In the genomic region with DNA sequence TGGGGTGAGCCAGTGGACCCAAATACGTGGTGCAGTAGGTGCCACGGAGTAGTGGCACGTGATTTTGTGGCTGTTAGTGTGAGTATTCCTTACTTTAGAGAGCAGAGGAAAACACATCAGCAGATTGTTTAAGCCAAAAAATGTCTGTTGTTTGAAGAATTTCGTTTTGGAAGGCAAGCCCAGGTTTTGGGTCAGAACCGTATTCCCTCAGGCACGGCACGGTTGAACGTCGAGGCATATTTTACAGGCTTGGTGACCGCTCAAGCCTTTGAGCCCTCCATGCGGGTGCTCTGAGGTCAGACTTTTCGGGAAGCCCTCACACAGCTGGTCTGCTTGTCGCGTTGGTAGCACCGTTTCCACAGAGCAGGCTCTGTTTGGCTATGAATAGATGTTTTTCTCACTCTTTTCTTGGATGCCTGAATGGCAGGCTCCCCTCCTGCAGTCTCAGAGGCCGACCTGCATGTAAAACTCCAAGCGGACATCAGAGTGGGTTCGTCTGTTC, we compare ENCODE assay signal across 10 cellular contexts. TPM values are rescaled to one million over a fixed set of nuclear protein-coding genes. Genes with fewer than 3 reads are reported as not detected.
DNase-seq lines count a peak whose midpoint lies in the region; ATAC-seq and TF ChIP-seq lines count a peak whose summit lies in the region.
"Had no signal": no experiment of that assay in that cellular context is flagged by ENCODE, and none has a peak within 500 bp of the region (broad histone marks: within the 10 kb centered on the region; RNA-seq: fewer than 3 reads in every experiment).

No MANE protein-coding gene starts in this region.

- H3K27ac Mint-ChIP-seq in osteocyte (ENCODE audit: unreplicated experiment), result peak overlapping the region; percentile 99

- no peaks in the 10 kb centered on the region for H3K9me3 Mint-ChIP-seq in osteocyte (ENCODE audit: unreplicated experiment)

- H3K9me3 ChIP-seq in SJCRH30 (replicated peaks) (no peaks in the 10 kb centered on the region), fibroblast of lung (ENCODE audit: control insufficient read depth, insufficient read depth, low read depth, low read length) (no peaks in the 10 kb centered on the region)

- H3K27ac ChIP-seq in SJCRH30 (peak overlapping the region; percentile 57), fibroblast of lung (ENCODE audit: insufficient read depth, low read length) (peak overlapping the region; percentile 94)

- no peaks in the 10 kb centered on the region for H3K27me3 ChIP-seq in SJCRH30
- H3K27me3 ChIP-seq in fibroblast of lung (ENCODE audit: control insufficient read depth, insufficient read depth, low read length), result no peaks in the 10 kb centered on the region

- H3K36me3 ChIP-seq in SJCRH30, result peaks cover 13% of the 10 kb centered on the region
- H3K36me3 ChIP-seq in fibroblast of lung (ENCODE audit: control insufficient read depth, insufficient read depth, low read length), result peaks cover 3% of the 10 kb centered on the region

- peaks cover 6% of the 10 kb centered on the region for H3K36me3 Mint-ChIP-seq in osteocyte (ENCODE audit: unreplicated experiment)

- H3K4me1 ChIP-seq in SJCRH30 (peaks cover 29% of the 10 kb centered on the region), fibroblast of lung (ENCODE audit: control insufficient read depth, extremely low read depth, insufficient read depth, low read length) (peaks cover 58% of the 10 kb centered on the region)

- peak overlapping the region; percentile 64 for H3K4me3 Mint-ChIP-seq in osteocyte (ENCODE audit: unreplicated experiment)

- H3K27me3 Mint-ChIP-seq in osteocyte (ENCODE audit: unreplicated experiment), result no peaks in the 10 kb centered on the region

- peak overlapping the region; percentile 51 for H3K9ac ChIP-seq in fibroblast of lung (ENCODE audit: insufficient read depth, low read length)

- peaks cover 84% of the 10 kb centered on the region for H3K79me2 ChIP-seq in fibroblast of lung (ENCODE audit: control insufficient read depth, insufficient read depth, low read length)

- peak; percentile 84 for DNase-seq in Ammon's horn (ENCODE audit: low spot score)
- DNase-seq in SJCRH30, result peak in 1 of 2 experiments; percentile 26
- peak; percentile 55 to 83 for DNase-seq in fibroblast of lung (ENCODE audit: low read depth in 2 of 2)
- DNase-seq in osteocyte (ENCODE audit: extremely low spot score, unreplicated experiment), result no peak
- no peak for DNase-seq in stimulated activated CD4-positive, alpha-beta T cell treated with anti-CD3 and anti-CD28 coated beads, Interleukin-12 subunit alpha, Interleukin-12 subunit beta, amount 100 ng/mL, for 4 hours
- no peak for DNase-seq in GM19238 (ENCODE audit: insufficient read length, low spot score)
- DNase-seq: activated CD4-positive, alpha-beta T cell treated with anti-CD3 and anti-CD28 coated beads for 1 hour had no signal

- H3K4me1 Mint-ChIP-seq in osteocyte (ENCODE audit: unreplicated experiment), result peaks cover 89% of the 10 kb centered on the region

- H4K20me1 ChIP-seq in fibroblast of lung (ENCODE audit: control insufficient read depth, extremely low read depth, insufficient read depth, low read length), result no peaks in the 10 kb centered on the region

- H3K4me3 ChIP-seq in SJCRH30 (no peak overlapping the region), fibroblast of lung (replicated peaks in 1 of 4; ENCODE audit: control extremely low read depth in 1 of 4, insufficient read depth in 1 of 4, low read depth in 3 of 4, low read length in 4 of 4) (no peak overlapping the region)

- no peak overlapping the region for H2AFZ ChIP-seq in fibroblast of lung (ENCODE audit: low read length)

- TF ChIP-seq CTCF in fibroblast of lung (conservative IDR thresholded peaks at IDR 0.05 in 1 of 2, IDR thresholded peaks at IDR 0.05 in 1 of 2; ENCODE audit: low read depth in 1 of 2, low read length in 2 of 2) (no peak), osteocyte (IDR thresholded peaks at IDR 0.05) (no peak)

- peak overlapping the region; percentile 21 for H3K4me2 ChIP-seq in fibroblast of lung (ENCODE audit: extremely low read depth, insufficient read depth, low read length)

- ATAC-seq in HG03571 (IDR thresholded peaks at IDR 0.05; ENCODE audit: unreplicated experiment) (no peak), HG02763 (IDR thresholded peaks at IDR 0.05; ENCODE audit: unreplicated experiment) (no peak)
- ATAC-seq: HCT116 had no signal

RNA-seq across cellular contexts. Expression of gene NEK6, which starts 27.2 kb away (rescaled TPM):
- total RNA-seq in SJCRH30 (2014; rRNA removed; shearing (Covaris generic)), result 26.1 and 28.4 TPM in 2 replicates
- 64.5 and 71.2 TPM in 2 replicates for total RNA-seq in fibroblast of lung
- 71.4 and 102 TPM in 2 replicates for polyA plus RNA-seq in fibroblast of lung
- polyA plus RNA-seq in fibroblast of lung (2012), result 55.8 and 75.3 TPM in 2 replicates
- 119 and 153 TPM in 2 replicates for polyA minus RNA-seq in fibroblast of lung (ENCODE audit: low replicate concordance)
- 111 and 115 TPM in 2 replicates for total RNA-seq in osteocyte

Comparison
In these comparisons a context has a peak if more than half of its experiments do, and no peak if none do; other contexts are left out.
1. DNase-seq: peak in Ammon's horn (single experiment) and fibroblast of lung (2 of 2); none in osteocyte (single experiment), stimulated activated CD4-positive, alpha-beta T cell treated with anti-CD3 and anti-CD28 coated beads, Interleukin-12 subunit alpha, Interleukin-12 subunit beta, amount 100 ng/mL, for 4 hours (single experiment) and GM19238 (single experiment).